12 cellular contexts compared by ENCODE assay signal in genomic region chr1:107535091-107535490, GRCh38.
A peak's percentile ranks its signal among the peaks of the same experiment; 100 is the strongest.
DNase-seq lines count a peak whose midpoint lies in the region; ATAC-seq, FAIRE-seq and TF ChIP-seq lines count a peak whose summit lies in the region.
"Had no signal": no experiment of that assay in that cellular context is flagged by ENCODE, and none has a peak within 500 bp of the region (broad histone marks: within the 10 kb centered on the region; RNA-seq: fewer than 3 reads in every experiment).

No MANE protein-coding gene starts in this region.

- H3K27me3 ChIP-seq in keratinocyte (ENCODE audit: control insufficient read depth, extremely low read depth, insufficient read depth, low read length) (no peaks in the 10 kb centered on the region), HepG2 (ENCODE audit: control insufficient read depth in 1 of 2, insufficient read depth in 2 of 2, low read length in 2 of 2) (no peaks in the 10 kb centered on the region)

- TF ChIP-seq POLR2A in erythroblast (IDR thresholded peaks at IDR 0.05; ENCODE audit: low read length) (no peak), HepG2 (IDR thresholded peaks at IDR 0.05; ENCODE audit: insufficient read depth in 1 of 2, low read depth in 2 of 2, low read length in 2 of 2) (no peak)

- POLR2A ChIA-PET in HepG2 (lab: Yijun Ruan, JAX), result no interaction called here

- no peak overlapping the region for H2AFZ ChIP-seq in keratinocyte (ENCODE audit: control insufficient read depth, low read length)
- no peak overlapping the region for H2AFZ ChIP-seq in HepG2 (ENCODE audit: low read length)

- in situ Hi-C loops in HepG2 (cut with HindIII; ENCODE audit: extremely low pct_ligation_motif_present, low pct_unique_long_range_greater_than_20kb), result loop anchor here (10.0 kb wide), 1 partner anchor 210 kb away; no protein-coding TSS in a partner anchor

- H3K36me3 ChIP-seq in keratinocyte (ENCODE audit: control insufficient read depth in 2 of 2, extremely low read depth in 1 of 2, insufficient read depth in 2 of 2, low read length in 2 of 2) (no peaks in the 10 kb centered on the region), HepG2 (replicated peaks in 1 of 2; ENCODE audit: control insufficient read depth in 1 of 2, insufficient read depth in 2 of 2, low read length in 2 of 2) (no peaks in the 10 kb centered on the region)

- H4K20me1 ChIP-seq in keratinocyte (ENCODE audit: control insufficient read depth, extremely low read depth, insufficient read depth, low read length), result no peaks in the 10 kb centered on the region
- no peaks in the 10 kb centered on the region for H4K20me1 ChIP-seq in HepG2 (ENCODE audit: insufficient read depth, low read length)

- WGBS in HepG2 (ENCODE audit: low lambda C conversion rate), result 96% methylated on average over 6 of the region's 6 CpGs

- CTCF ChIA-PET in HepG2 (lab: Yijun Ruan, JAX; ENCODE audit: low intra/inter-chr PET ratio, low total read pairs), result no interaction called here

- peak overlapping the region; percentile 4 for H3K4me2 ChIP-seq in keratinocyte (ENCODE audit: control insufficient read depth, extremely low read depth, insufficient read depth, low read depth, low read length)
- no peak overlapping the region for H3K4me2 ChIP-seq in HepG2 (ENCODE audit: low read depth, low read length)

- TF ChIP-seq RAD21 in HepG2 (CRISPR knock-in tag; IDR thresholded peaks at IDR 0.05), result no peak

- H3K9me3 ChIP-seq in keratinocyte (ENCODE audit: control insufficient read depth, low read depth, low read length) (no peaks in the 10 kb centered on the region), HepG2 (ENCODE audit: low read length) (no peaks in the 10 kb centered on the region)

- H3K9ac ChIP-seq in keratinocyte (ENCODE audit: control insufficient read depth, extremely low read depth, insufficient read depth, low read length) (no peak overlapping the region), HepG2 (ENCODE audit: insufficient read depth, low read depth, low read length) (no peak overlapping the region)

- H3K9me1 ChIP-seq in keratinocyte (ENCODE audit: control insufficient read depth, extremely low read depth, insufficient read depth, low read length), result no peaks in the 10 kb centered on the region

- dilution Hi-C loops in keratinocyte (cut with MboI; ENCODE audit: extremely low pct_ligation_motif_present, low sequenced_read_pairs), result no loop called here

- TF ChIP-seq CTCF in keratinocyte (optimal IDR thresholded peaks at IDR 0.05 in 1 of 3, IDR thresholded peaks at IDR 0.05 in 1 of 3, conservative IDR thresholded peaks at IDR 0.05 in 1 of 3; ENCODE audit: extremely low read depth in 1 of 3, insufficient read depth in 2 of 3, low read length in 3 of 3) (no peak), foreskin fibroblast (IDR thresholded peaks at IDR 0.05; ENCODE audit: low read depth, low read length) (no peak), HepG2 (CRISPR knock-in tag; IDR thresholded peaks at IDR 0.05) (no peak)

- H3K4me1 ChIP-seq in keratinocyte (ENCODE audit: control insufficient read depth, extremely low read depth, insufficient read depth, low read length) (peaks cover 54% of the 10 kb centered on the region), HepG2 (ENCODE audit: insufficient read depth, low read length) (peaks cover 29% of the 10 kb centered on the region)

- H3K27ac ChIP-seq in keratinocyte (ENCODE audit: control insufficient read depth, insufficient read depth, low read length) (no peak overlapping the region), HepG2 (ENCODE audit: extremely low read length, insufficient read depth, low read length) (no peak overlapping the region)

- TF ChIP-seq EP300 in HepG2 (IDR thresholded peaks at IDR 0.05; ENCODE audit: low read depth in 2 of 2, low read length in 2 of 2), result no peak
- TF ChIP-seq EP300 in HepG2 (CRISPR knock-in tag; IDR thresholded peaks at IDR 0.05; ENCODE audit: borderline replicate concordance), result no peak

- FAIRE-seq in keratinocyte (lab: Jason Lieb, UNC) (no peak), HepG2 (lab: Jason Lieb, UNC) (no peak)

- no peaks in the 10 kb centered on the region for H3K79me2 ChIP-seq in keratinocyte (ENCODE audit: control insufficient read depth, insufficient read depth, low read length)
- H3K79me2 ChIP-seq in HepG2 (ENCODE audit: insufficient read depth, low read length), result no peaks in the 10 kb centered on the region

- ATAC-seq in GM18868 (IDR thresholded peaks at IDR 0.05; ENCODE audit: unreplicated experiment), result peak; percentile 70
- ATAC-seq in HG02798 (IDR thresholded peaks at IDR 0.05; ENCODE audit: poor library complexity, unreplicated experiment), result peak; percentile 87
- ATAC-seq in HepG2, result no peak
- ATAC-seq: activated naive CD4-positive, alpha-beta T cell treated with anti-CD3 and anti-CD28 coated beads, Interleukin-2, amount 50 U/mL, for 72 hours had no signal

- BruUV-seq in HepG2 (replicated peaks; lab: Mats Ljungman, UMichigan), result no TSS peak

- intact Hi-C loops in posterior cingulate gyrus (cut with DNase I), result no loop called here
- intact Hi-C loops in HepG2 (cut with micrococcal nuclease; ENCODE audit: unreplicated experiment), result no loop called here

- DNase-seq in NCI-H345 (lab: John Stamatoyannopoulos, UW) (peak; percentile 25), keratinocyte (ENCODE audit: low read depth, low spot score) (no peak), posterior cingulate gyrus (no peak), foreskin fibroblast (no peak), erythroblast (lab: John Stamatoyannopoulos, UW) (no peak), HepG2 (ENCODE audit: low spot score) (no peak)
- DNase-seq: activated CD4-positive, alpha-beta memory T cell treated with anti-CD3 and anti-CD28 coated beads for 36 hours; cortex of kidney; mesenchymal stem cell had no signal

- no peak overlapping the region for H3K4me3 ChIP-seq in keratinocyte (ENCODE audit: control insufficient read depth in 2 of 3, extremely low read depth in 1 of 3, insufficient read depth in 2 of 3, low read depth in 1 of 3, low read length in 3 of 3)
- H3K4me3 ChIP-seq in foreskin fibroblast (ENCODE audit: low read depth in 1 of 2, low read length in 2 of 2), result no peak overlapping the region
- H3K4me3 ChIP-seq in HepG2 (replicated peaks in 1 of 3; ENCODE audit: insufficient read depth in 1 of 3, low read depth in 2 of 3, low read length in 3 of 3), result no peak overlapping the region

TF ChIP-seq in HepG2, 621 proteins besides CTCF, POLR2A, EP300 and RAD21 (continues in another document):
- no peak for TF ChIP-seq ZNF235 (CRISPR knock-in tag; IDR thresholded peaks at IDR 0.05; ENCODE audit: borderline replicate concordance)
- TF ChIP-seq ZNF770 (CRISPR knock-in tag; IDR thresholded peaks at IDR 0.05), result no peak
- TF ChIP-seq RERE (CRISPR knock-in tag; IDR thresholded peaks at IDR 0.05; ENCODE audit: low read depth), result no peak
